Comparison of ENCODE assay signal across 8 cellular contexts in the genomic region with DNA sequence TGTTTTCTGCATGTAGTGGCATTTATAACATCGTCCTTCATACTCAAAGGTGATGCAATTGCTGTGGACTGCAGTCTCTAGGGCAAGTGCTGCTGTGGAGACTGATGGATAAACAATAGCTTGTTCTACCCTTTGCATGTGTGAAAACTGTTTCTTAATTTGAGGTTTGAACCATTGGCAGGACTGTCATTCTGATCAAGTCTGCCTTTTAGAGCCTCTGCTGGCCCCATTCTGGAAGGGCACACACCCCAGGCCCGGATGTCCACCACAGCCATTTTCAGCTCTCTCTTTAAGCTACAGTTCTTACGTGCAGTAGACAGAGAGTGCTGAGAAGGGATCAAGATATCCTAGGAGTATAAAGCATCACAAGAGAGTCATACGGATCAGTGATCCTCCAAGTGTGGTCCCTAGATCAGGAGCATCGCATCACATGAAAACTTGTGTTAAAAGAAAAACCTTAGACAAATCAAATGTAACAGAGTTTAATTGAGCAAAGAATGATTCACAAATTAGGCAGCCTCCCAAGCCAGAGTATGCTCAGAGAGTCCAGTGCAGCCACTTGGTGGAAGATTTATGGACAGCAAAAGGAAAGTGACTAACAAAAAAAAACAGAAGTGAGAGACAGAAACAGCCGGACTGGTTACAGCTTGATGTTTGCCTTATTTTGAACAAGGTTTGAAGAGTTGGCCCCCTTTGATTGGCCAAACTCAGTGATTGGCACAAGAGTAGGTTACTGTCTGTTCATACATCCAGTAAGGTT. TPM values are rescaled to one million over a fixed set of nuclear protein-coding genes. Genes with fewer than 3 reads are reported as not detected.
DNase-seq lines count a peak whose midpoint lies in the region; TF ChIP-seq lines count a peak whose summit lies in the region.

No MANE protein-coding gene starts in this region.

- TF ChIP-seq CTCF in GM12864 (IDR thresholded peaks at IDR 0.05; ENCODE audit: low read depth, low read length, missing control alignments) (no peak), Peyer's patch (IDR thresholded peaks at IDR 0.05) (no peak)

- TF ChIP-seq POLR2A in Peyer's patch (IDR thresholded peaks at IDR 0.05): no peak

- H3K9me3 ChIP-seq in Peyer's patch: no peaks in the 10 kb centered on the region

- peaks cover 0 to 34% (median 4%) of the 10 kb centered on the region in 4 donors for H3K4me1 ChIP-seq in Peyer's patch

- H3K4me3 ChIP-seq in GM12864 (ENCODE audit: low read depth, low read length) (no peak overlapping the region), Peyer's patch (no peak overlapping the region)

- H3K27me3 ChIP-seq in Peyer's patch: no peaks in the 10 kb centered on the region

- H3K36me3 ChIP-seq in Peyer's patch: no peaks in the 10 kb centered on the region

- H3K27ac ChIP-seq in epithelial cell of prostate (peak overlapping the region; percentile 9), Peyer's patch (peak overlapping the region in 1 of 4 donors; percentile 4)

- DNase-seq in GM12864 (ENCODE audit: low read depth) (peak; percentile 64), HCEC 1CT (peak; percentile 62), MV-4-11 (lab: John Stamatoyannopoulos, UW) (peak; percentile 92), epithelial cell of prostate (ENCODE audit: low read depth, low spot score) (peak; percentile 46), renal cortical epithelial cell (ENCODE audit: low read depth) (peak; percentile 94), Peyer's patch (no peak), HT-29 (ENCODE audit: low spot score) (no peak)
- DNase-seq in stimulated activated CD4-positive, alpha-beta T cell treated with anti-CD3 and anti-CD28 coated beads, Interleukin-15, amount 100 ng/mL, for 24 hours: no peak

RNA-seq across cellular contexts. Expression of a gene that starts 52.0 kb away (rescaled TPM):
- 21.7 and 44.4 TPM in 2 replicates for total RNA-seq in renal cortical epithelial cell
- 10 to 100 TPM in 3 of 4 donors, 1 to 10 TPM in 1; 7.4 to 54.3 (median 31.2) TPM for total RNA-seq in Peyer's patch
- total RNA-seq in HT-29 (2014; rRNA removed; shearing (Covaris generic)): 2.0 and 2.1 TPM in 2 replicates

Comparison
In these comparisons a context has a peak if more than half of its experiments do, and no peak if none do; other contexts are left out.
1. DNase-seq: peak in GM12864 (single experiment), HCEC 1CT (single experiment), MV-4-11 (single experiment), epithelial cell of prostate (single experiment) and renal cortical epithelial cell (single experiment); none in Peyer's patch (0 of 3), stimulated activated CD4-positive, alpha-beta T cell treated with anti-CD3 and anti-CD28 coated beads, Interleukin-15, amount 100 ng/mL, for 24 hours (single experiment) and HT-29 (single experiment).